ENCODE assay signal across 12 cellular contexts in genomic region chr12:24780969-24781368, GRCh38.
DNase-seq lines count a peak whose midpoint lies in the region; ATAC-seq, FAIRE-seq and TF ChIP-seq lines count a peak whose summit lies in the region.
"Had no signal": no experiment of that assay in that cellular context is flagged by ENCODE, and none has a peak within 500 bp of the region (broad histone marks: within the 10 kb centered on the region; RNA-seq: fewer than 3 reads in every experiment).

No MANE protein-coding gene starts in this region.

- no peak overlapping the region for H3K4me2 ChIP-seq in A549

- H3K27ac ChIP-seq in A549, result no peak overlapping the region
- no peak overlapping the region for H3K27ac ChIP-seq in prostate gland
- H3K27ac ChIP-seq: neutrophil had no signal

- CTCF ChIA-PET in A549 (lab: Yijun Ruan, JAX), result no interaction called here

- no peaks in the 10 kb centered on the region for H3K27me3 ChIP-seq in prostate gland (replicated peaks; ENCODE audit: insufficient read depth)
- H3K27me3 ChIP-seq: neutrophil had no signal

- ATAC-seq in A549, result no peak

- TF ChIP-seq CTCF in A549 (IDR thresholded peaks at IDR 0.05) (peak; percentile 12; the same call in 1 of the 3 replicates), GM12874 (IDR thresholded peaks at IDR 0.05; ENCODE audit: insufficient read depth, low read depth, low read length) (peak; percentile 12; the same call in 1 of the 2 replicates), epithelial cell of esophagus (IDR thresholded peaks at IDR 0.05; ENCODE audit: insufficient read depth, low read depth, low read length, missing control alignments) (peak; percentile 50), prostate gland (IDR thresholded peaks at IDR 0.05) (no peak)

- H3K9me3 ChIP-seq in A549 (no peaks in the 10 kb centered on the region), prostate gland (no peaks in the 10 kb centered on the region)
- H3K9me3 ChIP-seq: neutrophil had no signal

- no peak for TF ChIP-seq POLR2A in A549 (IDR thresholded peaks at IDR 0.05; ENCODE audit: low read length)
- no peak for TF ChIP-seq POLR2A in prostate gland (IDR thresholded peaks at IDR 0.05)

- no peak for TF ChIP-seq EP300 in A549 (IDR thresholded peaks at IDR 0.05)

- DNase-seq in A549 (ENCODE audit: low read depth in 1 of 2, low spot score in 1 of 2) (no peak), NCI-H526 treated with DMSO at 0.1 percent for 48 hours (lab: John Stamatoyannopoulos, UW) (peak; percentile 21), epithelial cell of esophagus (ENCODE audit: low read depth) (peak; percentile 29), HuH-7 (ENCODE audit: low spot score) (no peak), NCI-H510A treated with DMSO at 0.1 percent for 48 hours (lab: John Stamatoyannopoulos, UW) (no peak), DMS153 treated with DMSO at 0.1 percent for 48 hours (lab: John Stamatoyannopoulos, UW; ENCODE audit: unreplicated experiment) (no peak), prostate gland (ENCODE audit: low spot score) (no peak)
- DNase-seq: CD4-positive, alpha-beta memory T cell; cerebellar nuclear complex; NCI-H2029 treated with DMSO at 0.1 percent for 48 hours had no signal

- H3K4me3 ChIP-seq in A549 (no peak overlapping the region), epithelial cell of esophagus (ENCODE audit: low read length) (no peak overlapping the region), prostate gland (no peak overlapping the region)

- peak; percentile 15 to 37; a peak in 3 of 5 replicates for TF ChIP-seq RAD21 in A549 (conservative IDR thresholded peaks at IDR 0.05 in 1 of 2, IDR thresholded peaks at IDR 0.05 in 1 of 2)

- H3K36me3 ChIP-seq in prostate gland, result no peaks in the 10 kb centered on the region
- H3K36me3 ChIP-seq: neutrophil had no signal

- POLR2A ChIA-PET in A549 (lab: Yijun Ruan, JAX), result no interaction called here

- 0% methylated on average over 2 of the region's 2 CpGs for WGBS in A549 (ENCODE audit: missing lambda C conversion rate)
- 90% methylated on average over 2 of the region's 2 CpGs for WGBS in prostate gland

- H3K4me1 ChIP-seq in A549, result no peaks in the 10 kb centered on the region
- H3K4me1 ChIP-seq in prostate gland (replicated peaks), result no peaks in the 10 kb centered on the region

- intact Hi-C loops in prostate gland (cut with DNase I), result no loop called here

- FAIRE-seq in A549 (lab: Jason Lieb, UNC), result no peak

TF ChIP-seq in A549, 52 proteins besides CTCF, POLR2A, EP300 and RAD21:
- no peak for TF ChIP-seq KDM1A (IDR thresholded peaks at IDR 0.05; ENCODE audit: low read depth)

Comparison
In these comparisons a context has a peak if more than half of its experiments do, and no peak if none do; other contexts are left out.
1. DNase-seq: peak in NCI-H526 treated with DMSO at 0.1 percent for 48 hours (single experiment) and epithelial cell of esophagus (single experiment); none in A549 (0 of 2), HuH-7 (single experiment), NCI-H510A treated with DMSO at 0.1 percent for 48 hours (single experiment), DMS153 treated with DMSO at 0.1 percent for 48 hours (single experiment) and prostate gland (single experiment).
2. CTCF ChIP-seq: peak in A549 (single experiment), GM12874 (single experiment) and epithelial cell of esophagus (single experiment); none in prostate gland (0 of 4).